Comparison of ENCODE assay signal across 16 cellular contexts in genomic region chr2:145751155-145751554, GRCh38.
DNase-seq lines count a peak whose midpoint lies in the region; ATAC-seq and TF ChIP-seq lines count a peak whose summit lies in the region.
"Had no signal": no experiment of that assay in that cellular context is flagged by ENCODE, and none has a peak within 500 bp of the region (broad histone marks: within the 10 kb centered on the region; RNA-seq: fewer than 3 reads in every experiment).

No MANE protein-coding gene starts in this region.

- H3K9me3 ChIP-seq in mammary epithelial cell (replicated peaks; ENCODE audit: insufficient read depth, low read length) (no peaks in the 10 kb centered on the region), lung (ENCODE audit: control insufficient read depth in 2 of 2, insufficient read depth in 1 of 2, low read length in 1 of 2) (no peaks in the 10 kb centered on the region), transverse colon (no peaks in the 10 kb centered on the region), SK-N-SH (no peaks in the 10 kb centered on the region)

- H2AFZ ChIP-seq in mammary epithelial cell (ENCODE audit: low read depth, low read length) (no peak overlapping the region), SK-N-SH (ENCODE audit: low read depth) (no peak overlapping the region)

- no peaks in the 10 kb centered on the region for H3K79me2 ChIP-seq in mammary epithelial cell (ENCODE audit: insufficient read depth, low read length)
- H3K79me2 ChIP-seq in SK-N-SH (ENCODE audit: insufficient read depth), result no peaks in the 10 kb centered on the region

- H3F3A ChIP-seq in SK-N-SH (replicated peaks; ENCODE audit: insufficient read depth), result peaks cover 4% of the 10 kb centered on the region

- DNase-seq in MCF 10A (ENCODE audit: unreplicated experiment), result peak; percentile 22
- no peak for DNase-seq in mammary epithelial cell
- DNase-seq in activated B cell treated with CpG ODN at 0.5 μM for 24 hours, result no peak
- DNase-seq in lung (ENCODE audit: low spot score), result no peak
- DNase-seq in transverse colon, result no peak
- no peak for DNase-seq in NOMO-1 treated with DMSO at 0.1 percent for 48 hours (lab: John Stamatoyannopoulos, UW; ENCODE audit: unreplicated experiment)
- DNase-seq in SK-N-SH, result no peak
- DNase-seq in stimulated activated CD4-positive, alpha-beta T cell treated with anti-CD3 and anti-CD28 coated beads, Interleukin-2, amount 100 ng/mL, for 24 hours, result no peak
- DNase-seq: activated CD4-positive, alpha-beta T cell treated with anti-CD3 and anti-CD28 coated beads for 48 hours; activated naive CD4-positive, alpha-beta T cell treated with Interleukin-2 at 50 U/mL for 16 hours; dorsolateral prefrontal cortex; GOT3; NCI-H2227 treated with DMSO at 0.1 percent for 48 hours; SHP77 treated with DMSO at 0.1 percent for 48 hours; stimulated activated CD4-positive, alpha-beta T cell treated with anti-CD3 and anti-CD28 coated beads, Interleukin-1b, Interleukin-23, amount 100 ng/mL, for 48 hours had no signal

- H3K36me3 Mint-ChIP-seq in MCF 10A (ENCODE audit: insufficient read depth, unreplicated experiment) (no peaks in the 10 kb centered on the region), activated B cell treated with CpG ODN at 0.5 μM for 24 hours (ENCODE audit: low read depth) (no peaks in the 10 kb centered on the region)

- dilution Hi-C loops in mammary epithelial cell (cut with HindIII; ENCODE audit: low sequenced_read_pairs), result no loop called here

- no peak overlapping the region for H3K4me3 Mint-ChIP-seq in MCF 10A (ENCODE audit: unreplicated experiment)
- H3K4me3 Mint-ChIP-seq in activated B cell treated with CpG ODN at 0.5 μM for 24 hours, result peak overlapping the region; percentile 37

- ATAC-seq in activated B cell treated with CpG ODN at 0.5 μM for 24 hours (ENCODE audit: low read depth) (no peak), lung (ENCODE audit: insufficient read depth, low FRiP score) (no peak)

- no peak for TF ChIP-seq POLR2A in transverse colon (IDR thresholded peaks at IDR 0.05)

- H3K36me3 ChIP-seq in mammary epithelial cell (ENCODE audit: insufficient read depth, low read length) (no peaks in the 10 kb centered on the region), lung (ENCODE audit: control insufficient read depth in 2 of 2, insufficient read depth in 2 of 2, low read length in 2 of 2) (no peaks in the 10 kb centered on the region), transverse colon (no peaks in the 10 kb centered on the region), SK-N-SH (replicated peaks in 1 of 2; ENCODE audit: control insufficient read depth in 1 of 2, insufficient read depth in 2 of 2, low read length in 1 of 2) (no peaks in the 10 kb centered on the region)

- TF ChIP-seq RAD21 in SK-N-SH (IDR thresholded peaks at IDR 0.05; ENCODE audit: low read length), result no peak

- CTCF ChIA-PET in MCF 10A (lab: Yijun Ruan, JAX) (interaction anchor here (0.6 to 1.0 kb wide), 5 partner anchors 17 to 1052 kb away, joined by 3 to 4 read pairs (median 3); no protein-coding TSS in a partner anchor), mammary epithelial cell (lab: Charles Lee; ENCODE audit: low non-redundant PET) (no interaction called here), activated B cell treated with CpG ODN at 0.5 μM for 24 hours (lab: Charles Lee) (interaction anchor here (1.5 to 2.7 kb wide), 2 partner anchors 59 to 1588 kb away, joined by 3 to 8 read pairs; no protein-coding TSS in a partner anchor), SK-N-SH (lab: Yijun Ruan, JAX) (interaction anchor here (1.0 to 1.4 kb wide), 2 partner anchors 11 to 18 kb away, joined by 3 read pairs; no protein-coding TSS in a partner anchor)

- H4K20me1 ChIP-seq in mammary epithelial cell (ENCODE audit: insufficient read depth, low read length) (no peaks in the 10 kb centered on the region), SK-N-SH (ENCODE audit: insufficient read depth) (no peaks in the 10 kb centered on the region)

- in situ Hi-C loops in mammary epithelial cell (cut with MboI; ENCODE audit: low sequenced_read_pairs in 2 of 2), result no loop called here
- in situ Hi-C loops in transverse colon (cut with MboI; ENCODE audit: low pct_ligation_motif_present in 1 of 4, low pct_unique_long_range_greater_than_20kb in 1 of 4, low sequenced_read_pairs in 3 of 4), result loop anchor here in 1 of 4 donors (25.0 kb wide), 1 partner anchor 1239 kb away; the partner anchor contains the start of gene ZEB2

- TF ChIP-seq CTCF in MCF 10A (IDR thresholded peaks at IDR 0.05; ENCODE audit: unreplicated experiment), result no peak
- no peak for TF ChIP-seq CTCF in mammary epithelial cell (conservative IDR thresholded peaks at IDR 0.05 in 1 of 2, IDR thresholded peaks at IDR 0.05 in 1 of 2; ENCODE audit: extremely low read depth in 1 of 2, insufficient read depth in 1 of 2, low read depth in 1 of 2, low read length in 2 of 2)
- TF ChIP-seq CTCF in activated B cell treated with CpG ODN at 0.5 μM for 24 hours (IDR thresholded peaks at IDR 0.05), result no peak
- no peak for TF ChIP-seq CTCF in lung (IDR thresholded peaks at IDR 0.05; ENCODE audit: control extremely low read depth, extremely low read depth)
- no peak for TF ChIP-seq CTCF in transverse colon (IDR thresholded peaks at IDR 0.05)
- TF ChIP-seq CTCF in SK-N-SH (IDR thresholded peaks at IDR 0.05), result no peak

- intact Hi-C loops in MCF 10A (cut with micrococcal nuclease), result loop anchor here (5.0 to 10.0 kb wide), 4 partner anchors 159 to 1044 kb away; no protein-coding TSS in a partner anchor
- intact Hi-C loops in mammary epithelial cell (cut with micrococcal nuclease), result loop anchor here (10.0 kb wide), 1 partner anchor 914 kb away; no protein-coding TSS in a partner anchor
- intact Hi-C loops in activated B cell treated with CpG ODN at 0.5 μM for 24 hours (cut with micrococcal nuclease), result loop anchor here (1.0 to 10.0 kb wide), 14 partner anchors 8 to 1814 kb away; a partner anchor contains a TSS
- intact Hi-C loops in transverse colon (cut with DNase I; ENCODE audit: low total_unique reads), result no loop called here

- H3K9me3 Mint-ChIP-seq in MCF 10A (ENCODE audit: unreplicated experiment), result no peaks in the 10 kb centered on the region
- no peaks in the 10 kb centered on the region for H3K9me3 Mint-ChIP-seq in activated B cell treated with CpG ODN at 0.5 μM for 24 hours

- BruUV-seq in MCF 10A (replicated peaks; lab: Mats Ljungman, UMichigan), result no TSS peak
- BruUV-seq in mammary epithelial cell (replicated peaks; lab: Mats Ljungman, UMichigan), result no TSS peak

- peaks cover 14% of the 10 kb centered on the region for H3K4me1 ChIP-seq in mammary epithelial cell (ENCODE audit: insufficient read depth, low read length)
- peaks cover 5% of the 10 kb centered on the region in 2 donors for H3K4me1 ChIP-seq in lung (ENCODE audit: control insufficient read depth in 2 of 2, insufficient read depth in 2 of 2, low read length in 2 of 2)
- H3K4me1 ChIP-seq in transverse colon, result peaks cover 0 to 23% (median 0%) of the 10 kb centered on the region in 4 donors
- H3K4me1 ChIP-seq in SK-N-SH (ENCODE audit: control insufficient read depth in 1 of 2, insufficient read depth in 2 of 2, low read depth in 1 of 2, low read length in 1 of 2), result peaks cover 4 to 13% of the 10 kb centered on the region in 2 experiments; a peak in 3 of 4 replicates

- POLR2A ChIA-PET in MCF 10A (lab: Yijun Ruan, JAX), result interaction anchor here (0.6 to 1.1 kb wide), 4 partner anchors 39 to 1061 kb away, joined by 3 to 5 read pairs (median 3); no protein-coding TSS in a partner anchor
- POLR2A ChIA-PET in activated B cell treated with CpG ODN at 0.5 μM for 24 hours (lab: Charles Lee), result interaction anchor here (0.5 to 3.5 kb wide), 15 partner anchors 8 to 1282 kb away, joined by 3 to 35 read pairs (median 5); partner anchors contain the start of gene ZEB2
- POLR2A ChIA-PET in SK-N-SH (lab: Yijun Ruan, JAX), result no interaction called here

- H3K27ac ChIP-seq in mammary epithelial cell (ENCODE audit: insufficient read depth, low read depth, low read length) (no peak overlapping the region), lung (ENCODE audit: low read depth in 1 of 2, low read length in 1 of 2) (peak overlapping the region; percentile 7 to 53), transverse colon (peak overlapping the region; percentile 14 to 75 (median 66)), SK-N-SH (ENCODE audit: low read depth in 2 of 2, low read length in 1 of 2) (no peak overlapping the region)
- H3K27ac ChIP-seq: 22Rv1 had no signal

- no peaks in the 10 kb centered on the region for H3K27me3 Mint-ChIP-seq in MCF 10A (ENCODE audit: insufficient read depth, unreplicated experiment)
- H3K27me3 Mint-ChIP-seq in activated B cell treated with CpG ODN at 0.5 μM for 24 hours, result no peaks in the 10 kb centered on the region

- TF ChIP-seq EP300 in transverse colon (IDR thresholded peaks at IDR 0.05; ENCODE audit: low read depth), result no peak
- no peak for TF ChIP-seq EP300 in SK-N-SH (IDR thresholded peaks at IDR 0.05; ENCODE audit: borderline replicate concordance in 1 of 2, low read depth in 1 of 2, low read length in 1 of 2)

- H3K4me2 ChIP-seq in mammary epithelial cell (ENCODE audit: insufficient read depth, low read depth, low read length) (no peak overlapping the region), SK-N-SH (no peak overlapping the region)

- H3K4me3 ChIP-seq in mammary epithelial cell (replicated peaks in 1 of 3; ENCODE audit: insufficient read depth in 1 of 3, low read depth in 2 of 3, low read length in 3 of 3), result no peak overlapping the region
- H3K4me3 ChIP-seq in lung, result no peak overlapping the region
- H3K4me3 ChIP-seq in transverse colon, result no peak overlapping the region
- no peak overlapping the region for H3K4me3 ChIP-seq in SK-N-SH (ENCODE audit: low read depth in 2 of 2, low read length in 1 of 2)

- H3K27ac Mint-ChIP-seq in MCF 10A (ENCODE audit: low read depth, unreplicated experiment) (peak overlapping the region; percentile 75), activated B cell treated with CpG ODN at 0.5 μM for 24 hours (peak overlapping the region; percentile 77)

- H3K9me2 ChIP-seq in SK-N-SH, result no peaks in the 10 kb centered on the region

- H3K4me1 Mint-ChIP-seq in MCF 10A (ENCODE audit: insufficient read depth, unreplicated experiment) (peaks cover 30% of the 10 kb centered on the region), activated B cell treated with CpG ODN at 0.5 μM for 24 hours (peaks cover 70% of the 10 kb centered on the region)

- H3K27me3 ChIP-seq in mammary epithelial cell (ENCODE audit: insufficient read depth, low read length), result no peaks in the 10 kb centered on the region
- H3K27me3 ChIP-seq in lung (ENCODE audit: control insufficient read depth, insufficient read depth), result no peaks in the 10 kb centered on the region
- no peaks in the 10 kb centered on the region for H3K27me3 ChIP-seq in transverse colon
- H3K27me3 ChIP-seq in SK-N-SH (ENCODE audit: insufficient read depth), result no peaks in the 10 kb centered on the region
- H3K27me3 ChIP-seq: dorsolateral prefrontal cortex had no signal

- no peak overlapping the region for H3K9ac ChIP-seq in mammary epithelial cell (ENCODE audit: insufficient read depth, low read length)
- no peak overlapping the region for H3K9ac ChIP-seq in SK-N-SH

- 100% methylated on average over 1 of the region's 1 CpG for WGBS in mammary epithelial cell (ENCODE audit: low coverage, missing lambda C conversion rate)
- WGBS in lung, 2 donors, result 11 to 38% methylated on average over 1 of the region's 1 CpG
- 36 to 55% methylated on average over 1 of the region's 1 CpG for WGBS in transverse colon (ENCODE audit: low coverage in 1 of 2), 2 donors
- 86% methylated on average over 1 of the region's 1 CpG for WGBS in SK-N-SH (ENCODE audit: low lambda C conversion rate)

Comparison
In these comparisons a context has a peak if more than half of its experiments do, and no peak if none do; other contexts are left out.
1. H3K27ac ChIP-seq: peak in lung (2 of 2) and transverse colon (4 of 4); none in mammary epithelial cell (single experiment) and SK-N-SH (0 of 2).